Comparison of ENCODE assay signal across 1 cellular context in genomic region chr10:77940627-77941026, GRCh38.
TF ChIP-seq lines count a peak whose summit lies in the region.

No MANE protein-coding gene starts in this region.

TF ChIP-seq in HepG2, 621 proteins besides CTCF, POLR2A, EP300 and RAD21:
- no peak for TF ChIP-seq GRHL1 (CRISPR knock-in tag; conservative IDR thresholded peaks at IDR 0.05)
- TF ChIP-seq MLXIP (CRISPR knock-in tag; IDR thresholded peaks at IDR 0.05; ENCODE audit: borderline replicate concordance), result no peak
- no peak for TF ChIP-seq ZNF609 (CRISPR knock-in tag; IDR thresholded peaks at IDR 0.05; ENCODE audit: borderline replicate concordance)
- TF ChIP-seq ARID5B (CRISPR knock-in tag; IDR thresholded peaks at IDR 0.05), result no peak
- TF ChIP-seq ZNF20 (CRISPR knock-in tag; IDR thresholded peaks at IDR 0.05), result no peak
- TF ChIP-seq XRCC5 (optimal IDR thresholded peaks at IDR 0.05; ENCODE audit: low read length), result no peak
- TF ChIP-seq NFRKB (IDR thresholded peaks at IDR 0.05), result no peak
- no peak for TF ChIP-seq MYC (CRISPR knock-in tag; IDR thresholded peaks at IDR 0.05; ENCODE audit: borderline replicate concordance)
- TF ChIP-seq ZBTB25 (CRISPR knock-in tag; IDR thresholded peaks at IDR 0.05), result no peak
- no peak for TF ChIP-seq ATF1 (CRISPR knock-in tag; IDR thresholded peaks at IDR 0.05)
- no peak for TF ChIP-seq ZNF562 (CRISPR knock-in tag; IDR thresholded peaks at IDR 0.05; ENCODE audit: borderline replicate concordance)
- no peak for TF ChIP-seq RARG (CRISPR knock-in tag; IDR thresholded peaks at IDR 0.05; ENCODE audit: low read depth)
- no peak for TF ChIP-seq ZNF792 (CRISPR knock-in tag; IDR thresholded peaks at IDR 0.05)
- TF ChIP-seq ZFYVE20 (CRISPR knock-in tag; IDR thresholded peaks at IDR 0.05; ENCODE audit: borderline replicate concordance, low read depth), result no peak
- TF ChIP-seq CREB3 (CRISPR knock-in tag; IDR thresholded peaks at IDR 0.05), result no peak
- TF ChIP-seq CREM (IDR thresholded peaks at IDR 0.05), result no peak
- no peak for TF ChIP-seq CREM (CRISPR knock-in tag; IDR thresholded peaks at IDR 0.05)
- no peak for TF ChIP-seq HNF1B (CRISPR knock-in tag; IDR thresholded peaks at IDR 0.05)
- no peak for TF ChIP-seq PTBP1 (IDR thresholded peaks at IDR 0.05; ENCODE audit: low read depth, low read length, poor library complexity, severe bottlenecking)
